ENCODE assay signal across 10 cellular contexts in genomic region chr7:17998692-17999091, GRCh38. TPM values are rescaled to one million over a fixed set of nuclear protein-coding genes. Genes with fewer than 3 reads are reported as not detected.
"Had no signal": no experiment of that assay in that cellular context is flagged by ENCODE, and none has a peak within 500 bp of the region (broad histone marks: within the 10 kb centered on the region; RNA-seq: fewer than 3 reads in every experiment).

No MANE protein-coding gene starts in this region.

- H3K4me2 ChIP-seq: GM23338, KMS-11 had no signal

- H3K4me3 Mint-ChIP-seq: GM23338 had no signal

- H3K9me3 ChIP-seq: HAP-1 had no signal

- H2AFZ ChIP-seq: GM23338 had no signal

- H3K27ac Mint-ChIP-seq: GM23338 had no signal

- H3K36me3 ChIP-seq: HAP-1 had no signal

- H3K27ac ChIP-seq: HL-60, KMS-11 had no signal

- ATAC-seq: GM23338, HCT116 had no signal

- H3K9ac ChIP-seq: KMS-11 had no signal

- DNase-seq: H7, IMR-90, KBM-7 had no signal

- H3K4me3 ChIP-seq: GM23338, HAP-1 had no signal

RNA-seq across cellular contexts. Expression of gene PRPS1L1, which starts 29.0 kb away (rescaled TPM):
- total RNA-seq: GM23338, H4, H7, HT1080, IMR-90 had no signal
- polyA plus RNA-seq: GM23338, IMR-90 had no signal
